Comparison of ENCODE assay signal across 8 cellular contexts in the genomic region with DNA sequence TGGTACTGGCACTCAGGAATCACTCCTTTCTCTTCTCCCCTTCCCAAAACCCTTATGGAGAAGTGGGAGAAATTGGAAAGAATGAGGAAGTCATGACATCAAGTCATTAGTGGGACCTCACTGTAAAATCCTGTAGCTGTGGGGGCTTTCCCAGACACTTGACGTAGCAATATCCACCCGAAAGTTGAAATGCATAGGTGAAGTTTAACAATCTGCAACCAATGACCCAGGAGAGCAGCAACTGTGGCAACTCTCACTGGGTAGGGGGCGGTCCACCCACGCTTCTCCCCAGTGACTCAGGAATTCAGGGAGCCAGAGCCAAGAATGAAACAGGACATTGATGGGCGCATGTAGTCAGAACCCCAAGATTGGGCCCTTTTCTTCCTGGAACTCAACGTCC. TPM values are rescaled to one million over a fixed set of nuclear protein-coding genes. Genes with fewer than 3 reads are reported as not detected.
A peak's percentile ranks its signal among the peaks of the same experiment; 100 is the strongest.
DNase-seq lines count a peak whose midpoint lies in the region; ATAC-seq and TF ChIP-seq lines count a peak whose summit lies in the region.

No MANE protein-coding gene starts in this region.

- no peak overlapping the region; the same call in 1 of the 2 replicates for H3K14ac ChIP-seq in H9 (ENCODE audit: insufficient read depth, low read length)

- H3T11ph ChIP-seq in H9 (ENCODE audit: low read length) = no peak overlapping the region

- H3K18ac ChIP-seq in H9 (ENCODE audit: insufficient read length, low read depth, low read length) = no peak overlapping the region

- no peak for TF ChIP-seq POLR2A in body of pancreas (IDR thresholded peaks at IDR 0.05)

- H2BK15ac ChIP-seq in H9 (ENCODE audit: low read depth, low read length) = no peak overlapping the region

- peaks cover 18% of the 10 kb centered on the region for H3K4me1 ChIP-seq in H9 (ENCODE audit: insufficient read depth, low read length)
- H3K4me1 ChIP-seq in body of pancreas = peaks cover 13% of the 10 kb centered on the region
- H3K4me1 ChIP-seq in skeletal muscle tissue (ENCODE audit: control insufficient read depth in 3 of 3, insufficient read depth in 3 of 3, low read length in 3 of 3) = peaks cover 52 to 60% (median 57%) of the 10 kb centered on the region in 3 donors

- H3K36me3 ChIP-seq in body of pancreas (replicated peaks in 1 of 2; ENCODE audit: insufficient read depth in 1 of 2, low read depth in 2 of 2) = no peaks in the 10 kb centered on the region
- no peaks in the 10 kb centered on the region for H3K36me3 ChIP-seq in skeletal muscle tissue (ENCODE audit: control insufficient read depth in 3 of 3, insufficient read depth in 3 of 3, low read length in 3 of 3)

- H3K36me3 Mint-ChIP-seq in H9 (ENCODE audit: insufficient read depth in 1 of 3, low read depth in 3 of 3) = no peaks in the 10 kb centered on the region

- no peak overlapping the region for H3K27ac ChIP-seq in H9 (ENCODE audit: insufficient read length, low read depth, low read length)
- peak overlapping the region in 3 of 4 donors; percentile 25 to 64 (median 52) for H3K27ac ChIP-seq in body of pancreas
- peak overlapping the region; percentile 90 for H3K27ac ChIP-seq in skeletal muscle tissue (ENCODE audit: low read depth, low read length)

- H3K27me3 Mint-ChIP-seq in H9 (ENCODE audit: low read depth) = peaks cover 14% of the 10 kb centered on the region

- H3K9me3 Mint-ChIP-seq in H9 = no peaks in the 10 kb centered on the region

- intact Hi-C loops in body of pancreas (cut with DNase I) = no loop called here

- no peaks in the 10 kb centered on the region for H3K9me3 ChIP-seq in H9 (ENCODE audit: control insufficient read depth, low read depth, low read length)
- H3K9me3 ChIP-seq in body of pancreas = no peaks in the 10 kb centered on the region
- H3K9me3 ChIP-seq in skeletal muscle tissue (ENCODE audit: control insufficient read depth in 3 of 3, low read length in 3 of 3) = no peaks in the 10 kb centered on the region

- no peak overlapping the region for H4K91ac ChIP-seq in H9 (ENCODE audit: insufficient read length, low read depth, low read length)

- no peak overlapping the region for H2BK120ac ChIP-seq in H9 (ENCODE audit: low read depth, low read length, poor library complexity, severe bottlenecking)

- no peak overlapping the region for H3K4ac ChIP-seq in H9 (ENCODE audit: low read depth, low read length)

- H2BK20ac ChIP-seq in H9 (ENCODE audit: low read depth, low read length, poor library complexity, severe bottlenecking) = no peak overlapping the region

- H2AFZ ChIP-seq in H9 (ENCODE audit: low read length) = peak overlapping the region; percentile 14

- DNase-seq in H9 = no peak
- no peak for DNase-seq in body of pancreas
- DNase-seq in kidney glomerular epithelial cell (lab: John Stamatoyannopoulos, UW) = peak; percentile 61
- no peak for DNase-seq in amniotic stem cell (lab: John Stamatoyannopoulos, UW)
- DNase-seq in stimulated activated naive CD4-positive, alpha-beta T cell treated with Interleukin-2 at 50 U/mL for 16 hours (lab: John Stamatoyannopoulos, UW) = no peak

- H4K8ac ChIP-seq in H9 (replicated peaks; ENCODE audit: insufficient read length, low read depth, low read length) = no peak overlapping the region

- H3K9ac ChIP-seq in H9 (ENCODE audit: extremely low read depth, insufficient read length, low read length) (no peak overlapping the region), skeletal muscle tissue (ENCODE audit: low read depth in 1 of 3, low read length in 3 of 3) (peak overlapping the region in 2 of 3 donors; percentile 10 to 18)

- peak overlapping the region in 1 of 3 experiments; percentile 84; a peak in 1 of 7 replicates for H3K27ac Mint-ChIP-seq in H9

- H3K4me3 ChIP-seq in body of pancreas (no peak overlapping the region), skeletal muscle tissue (ENCODE audit: low read length in 3 of 3) (peak overlapping the region in 1 of 3 donors; percentile 48)

- H3K27me3 ChIP-seq in H9 (ENCODE audit: insufficient read depth, low read length) (no peaks in the 10 kb centered on the region), body of pancreas (no peaks in the 10 kb centered on the region), skeletal muscle tissue (ENCODE audit: control insufficient read depth in 3 of 3, insufficient read depth in 3 of 3, low read length in 3 of 3) (no peaks in the 10 kb centered on the region)

- H4K5ac ChIP-seq in H9 (ENCODE audit: insufficient read length, low read depth, low read length) = no peak overlapping the region

- H2BK5ac ChIP-seq in H9 (ENCODE audit: insufficient read length, low read length) = no peak overlapping the region

- no peak for ATAC-seq in body of pancreas
- no peak for ATAC-seq in GM21825 (IDR thresholded peaks at IDR 0.05; ENCODE audit: unreplicated experiment)
- ATAC-seq in GM19035 (IDR thresholded peaks at IDR 0.05; ENCODE audit: unreplicated experiment) = no peak

- no peak overlapping the region for H3K23ac ChIP-seq in H9 (ENCODE audit: insufficient read length, low read depth, low read length)

- H3K79me2 ChIP-seq in H9 (ENCODE audit: insufficient read depth, low read length) = no peaks in the 10 kb centered on the region

- H4K20me1 ChIP-seq in H9 (ENCODE audit: control insufficient read depth, insufficient read depth, insufficient read length) = no peaks in the 10 kb centered on the region

- H3K23me2 ChIP-seq in H9 (ENCODE audit: insufficient read length, low read depth, low read length, poor library complexity, severe bottlenecking) = no peaks in the 10 kb centered on the region

- peaks cover 30 to 36% of the 10 kb centered on the region in 2 experiments for H3K4me1 Mint-ChIP-seq in H9

- H2BK12ac ChIP-seq in H9 (ENCODE audit: insufficient read length, low read depth, low read length) = no peak overlapping the region

- no peak overlapping the region for H3K4me3 Mint-ChIP-seq in H9

- TF ChIP-seq CTCF in H9 (conservative IDR thresholded peaks at IDR 0.05) = no peak
- no peak for TF ChIP-seq CTCF in body of pancreas (IDR thresholded peaks at IDR 0.05)

- no peaks in the 10 kb centered on the region for H3K79me1 ChIP-seq in H9 (ENCODE audit: insufficient read depth, low read depth, low read length, poor library complexity, severe bottlenecking)

- H3K4me2 ChIP-seq in H9 (ENCODE audit: insufficient read depth, insufficient read length, low read length) = no peak overlapping the region

- H3K56ac ChIP-seq in H9 (ENCODE audit: insufficient read length, low read depth, low read length) = no peak overlapping the region

- no CpG with 5 or more reads among the region's 6 CpGs for WGBS in H9 (ENCODE audit: extremely low coverage, insufficient read length, low lambda C conversion rate)
- WGBS in body of pancreas, 2 donors = 62% methylated on average over 6 of the region's 6 CpGs

- no peak overlapping the region for H2AK5ac ChIP-seq in H9 (ENCODE audit: insufficient read length, low read length)

RNA-seq across cellular contexts. Expression of gene ABCA4, which starts 27.0 kb away (rescaled TPM):
- not detected in 2 replicates for total RNA-seq in H9 (2021)
- total RNA-seq in body of pancreas = under 1 TPM; under 0.01 TPM
- 2.1 TPM for total RNA-seq in skeletal muscle tissue
